In the genomic region with DNA sequence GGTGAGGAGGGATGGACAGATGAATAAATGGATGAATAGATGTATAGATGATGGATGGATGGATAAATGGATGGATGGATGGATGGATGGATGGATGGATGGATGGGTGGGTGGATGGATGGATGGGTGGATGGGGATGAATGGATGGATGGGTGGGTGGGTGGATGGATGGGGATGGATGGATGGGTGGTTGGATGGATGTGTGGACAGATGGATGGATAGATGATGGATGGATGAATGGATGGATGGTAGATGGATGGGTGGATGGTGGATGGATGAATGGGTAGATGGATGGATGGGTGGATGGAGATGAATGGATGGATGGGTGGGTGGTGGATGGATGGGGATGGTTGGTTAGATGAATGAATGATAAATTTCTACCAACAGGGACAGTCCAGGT, we compare ENCODE assay signal across 18 cellular contexts.
DNase-seq lines count a peak whose midpoint lies in the region; ATAC-seq and TF ChIP-seq lines count a peak whose summit lies in the region.
"Had no signal": no experiment of that assay in that cellular context is flagged by ENCODE, and none has a peak within 500 bp of the region (broad histone marks: within the 10 kb centered on the region; RNA-seq: fewer than 3 reads in every experiment).

No MANE protein-coding gene starts in this region.

- no peaks in the 10 kb centered on the region for H3K36me3 Mint-ChIP-seq in activated naive CD4-positive, alpha-beta T cell treated with anti-CD3 and anti-CD28 coated beads, Interleukin-2, amount 50 U/mL, for 24 hours
- H3K36me3 Mint-ChIP-seq in activated naive CD4-positive, alpha-beta T cell treated with anti-CD3 and anti-CD28 coated beads, Interleukin-2, amount 10 ng/mL, durations not matched to agents 7 days and 5 days, result no peaks in the 10 kb centered on the region
- H3K36me3 Mint-ChIP-seq in endothelial cell (ENCODE audit: low read depth, unreplicated experiment), result no peaks in the 10 kb centered on the region
- H3K36me3 Mint-ChIP-seq: CD8-positive, alpha-beta T cell had no signal

- H3K4me3 Mint-ChIP-seq in activated naive CD4-positive, alpha-beta T cell treated with anti-CD3 and anti-CD28 coated beads, Interleukin-2, amount 50 U/mL, for 24 hours, result no peak overlapping the region
- H3K4me3 Mint-ChIP-seq in activated naive CD4-positive, alpha-beta T cell treated with anti-CD3 and anti-CD28 coated beads, Interleukin-2, amount 10 ng/mL, durations not matched to agents 7 days and 5 days, result no peak overlapping the region
- peak overlapping the region; percentile 5 for H3K4me3 Mint-ChIP-seq in endothelial cell (ENCODE audit: unreplicated experiment)
- H3K4me3 Mint-ChIP-seq: B cell; CD4-positive, alpha-beta T cell; CD8-positive, alpha-beta T cell had no signal

- no peaks in the 10 kb centered on the region for H3K4me1 Mint-ChIP-seq in activated naive CD4-positive, alpha-beta T cell treated with anti-CD3 and anti-CD28 coated beads, Interleukin-2, amount 50 U/mL, for 24 hours
- H3K4me1 Mint-ChIP-seq in activated naive CD4-positive, alpha-beta T cell treated with anti-CD3 and anti-CD28 coated beads, Interleukin-2, amount 10 ng/mL, durations not matched to agents 7 days and 5 days, result peaks cover 2% of the 10 kb centered on the region
- no peaks in the 10 kb centered on the region for H3K4me1 Mint-ChIP-seq in endothelial cell (ENCODE audit: unreplicated experiment)
- H3K4me1 Mint-ChIP-seq: B cell had no signal

- peaks cover 1% of the 10 kb centered on the region for H3K27me3 Mint-ChIP-seq in activated naive CD4-positive, alpha-beta T cell treated with anti-CD3 and anti-CD28 coated beads, Interleukin-2, amount 50 U/mL, for 24 hours
- H3K27me3 Mint-ChIP-seq in activated naive CD4-positive, alpha-beta T cell treated with anti-CD3 and anti-CD28 coated beads, Interleukin-2, amount 10 ng/mL, durations not matched to agents 7 days and 5 days, result no peaks in the 10 kb centered on the region
- peaks cover 8% of the 10 kb centered on the region for H3K27me3 Mint-ChIP-seq in endothelial cell (ENCODE audit: unreplicated experiment)

- no peak for DNase-seq in activated naive CD4-positive, alpha-beta T cell treated with anti-CD3 and anti-CD28 coated beads, Interleukin-2, amount 10 ng/mL, durations not matched to agents 7 days and 5 days
- DNase-seq in endothelial cell (ENCODE audit: low spot score), result no peak
- no peak for DNase-seq in NCI-H2029 treated with DMSO at 0.1 percent for 48 hours (lab: John Stamatoyannopoulos, UW)
- DNase-seq: AML-193; Caco-2; Calu3; CD4-positive, alpha-beta T cell; CD8-positive, alpha-beta T cell; DMS79 treated with DMSO at 0.1 percent for 48 hours; GF-D8 had no signal

- H3K27ac ChIP-seq in HEK293 (ENCODE audit: extremely low read depth, low read depth, low read length), result no peak overlapping the region
- H3K27ac ChIP-seq: 22Rv1, A549, C4-2B had no signal

- peak overlapping the region; percentile 13 for H3K27ac Mint-ChIP-seq in activated naive CD4-positive, alpha-beta T cell treated with anti-CD3 and anti-CD28 coated beads, Interleukin-2, amount 50 U/mL, for 24 hours
- H3K27ac Mint-ChIP-seq in activated naive CD4-positive, alpha-beta T cell treated with anti-CD3 and anti-CD28 coated beads, Interleukin-2, amount 10 ng/mL, durations not matched to agents 7 days and 5 days, result no peak overlapping the region
- no peak overlapping the region for H3K27ac Mint-ChIP-seq in endothelial cell (ENCODE audit: unreplicated experiment)
- H3K27ac Mint-ChIP-seq: B cell; CD4-positive, alpha-beta T cell; CD8-positive, alpha-beta T cell had no signal

- H3K4me1 ChIP-seq in HEK293 (ENCODE audit: control insufficient read depth, insufficient read depth, low read length), result no peaks in the 10 kb centered on the region
- H3K4me1 ChIP-seq: A549, Caco-2 had no signal

- CTCF ChIA-PET in activated naive CD4-positive, alpha-beta T cell treated with anti-CD3 and anti-CD28 coated beads, Interleukin-2, amount 10 ng/mL, durations not matched to agents 7 days and 5 days (lab: Charles Lee), result no interaction called here
- CTCF ChIA-PET in HEK293 (lab: Yijun Ruan, JAX), result no interaction called here

- TF ChIP-seq CTCF in HEK293 (tag by site-specific recombination; IDR thresholded peaks at IDR 0.05) (no peak), endothelial cell (IDR thresholded peaks at IDR 0.05; ENCODE audit: unreplicated experiment) (no peak)

- H3K36me3 ChIP-seq in HEK293 (ENCODE audit: control insufficient read depth in 2 of 2, insufficient read depth in 1 of 2, low read length in 2 of 2), result no peaks in the 10 kb centered on the region

- ATAC-seq in GM21390 (IDR thresholded peaks at IDR 0.05; ENCODE audit: unreplicated experiment), result no peak
- ATAC-seq: A549; CD8-positive, alpha-beta T cell had no signal

- POLR2A ChIA-PET in HEK293 (lab: Yijun Ruan, JAX), result no interaction called here

- H3K9me3 ChIP-seq in HEK293 (ENCODE audit: control insufficient read depth, insufficient read depth, low read depth, low read length), result no peaks in the 10 kb centered on the region

- H3K9me3 Mint-ChIP-seq in activated naive CD4-positive, alpha-beta T cell treated with anti-CD3 and anti-CD28 coated beads, Interleukin-2, amount 50 U/mL, for 24 hours, result no peaks in the 10 kb centered on the region
- H3K9me3 Mint-ChIP-seq in activated naive CD4-positive, alpha-beta T cell treated with anti-CD3 and anti-CD28 coated beads, Interleukin-2, amount 10 ng/mL, durations not matched to agents 7 days and 5 days, result no peaks in the 10 kb centered on the region
- H3K9me3 Mint-ChIP-seq in endothelial cell (ENCODE audit: unreplicated experiment), result no peaks in the 10 kb centered on the region
- H3K9me3 Mint-ChIP-seq: CD4-positive, alpha-beta T cell; CD8-positive, alpha-beta T cell had no signal

- H3K4me3 ChIP-seq in HEK293 (ENCODE audit: low read depth, low read length), result no peak overlapping the region
- H3K4me3 ChIP-seq: A549; BLaER1 treated with 17β-estradiol and CSF1 and Interleukin-3, amounts not matched to agents 10 nM and 100 nM had no signal

TF ChIP-seq in HEK293, 187 proteins besides CTCF, POLR2A, EP300 and RAD21:
- TF ChIP-seq, protein P1, sequence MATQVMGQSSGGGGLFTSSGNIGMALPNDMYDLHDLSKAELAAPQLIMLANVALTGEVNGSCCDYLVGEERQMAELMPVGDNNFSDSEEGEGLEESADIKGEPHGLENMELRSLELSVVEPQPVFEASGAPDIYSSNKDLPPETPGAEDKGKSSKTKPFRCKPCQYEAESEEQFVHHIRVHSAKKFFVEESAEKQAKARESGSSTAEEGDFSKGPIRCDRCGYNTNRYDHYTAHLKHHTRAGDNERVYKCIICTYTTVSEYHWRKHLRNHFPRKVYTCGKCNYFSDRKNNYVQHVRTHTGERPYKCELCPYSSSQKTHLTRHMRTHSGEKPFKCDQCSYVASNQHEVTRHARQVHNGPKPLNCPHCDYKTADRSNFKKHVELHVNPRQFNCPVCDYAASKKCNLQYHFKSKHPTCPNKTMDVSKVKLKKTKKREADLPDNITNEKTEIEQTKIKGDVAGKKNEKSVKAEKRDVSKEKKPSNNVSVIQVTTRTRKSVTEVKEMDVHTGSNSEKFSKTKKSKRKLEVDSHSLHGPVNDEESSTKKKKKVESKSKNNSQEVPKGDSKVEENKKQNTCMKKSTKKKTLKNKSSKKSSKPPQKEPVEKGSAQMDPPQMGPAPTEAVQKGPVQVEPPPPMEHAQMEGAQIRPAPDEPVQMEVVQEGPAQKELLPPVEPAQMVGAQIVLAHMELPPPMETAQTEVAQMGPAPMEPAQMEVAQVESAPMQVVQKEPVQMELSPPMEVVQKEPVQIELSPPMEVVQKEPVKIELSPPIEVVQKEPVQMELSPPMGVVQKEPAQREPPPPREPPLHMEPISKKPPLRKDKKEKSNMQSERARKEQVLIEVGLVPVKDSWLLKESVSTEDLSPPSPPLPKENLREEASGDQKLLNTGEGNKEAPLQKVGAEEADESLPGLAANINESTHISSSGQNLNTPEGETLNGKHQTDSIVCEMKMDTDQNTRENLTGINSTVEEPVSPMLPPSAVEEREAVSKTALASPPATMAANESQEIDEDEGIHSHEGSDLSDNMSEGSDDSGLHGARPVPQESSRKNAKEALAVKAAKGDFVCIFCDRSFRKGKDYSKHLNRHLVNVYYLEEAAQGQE (tag by site-specific recombination; IDR thresholded peaks at IDR 0.05), result no peak
- peak; percentile 56 for TF ChIP-seq ZBTB17 (tag by site-specific recombination; IDR thresholded peaks at IDR 0.05)
- TF ChIP-seq ZNF366 (tag by site-specific recombination; conservative IDR thresholded peaks at IDR 0.05), result peak; percentile 76
